In genomic region chr1:116258668-116259419, GRCh38 we compare ENCODE assay signal across 22 cellular contexts.
DNase-seq lines count a peak whose midpoint lies in the region; ATAC-seq and TF ChIP-seq lines count a peak whose summit lies in the region.
"Had no signal": no experiment of that assay in that cellular context is flagged by ENCODE, and none has a peak within 500 bp of the region (broad histone marks: within the 10 kb centered on the region; RNA-seq: fewer than 3 reads in every experiment).

No MANE protein-coding gene starts in this region.

- H3K27me3 ChIP-seq in esophagus muscularis mucosa, result peaks cover 0 to 4% (median 0%) of the 10 kb centered on the region in 4 donors
- no peaks in the 10 kb centered on the region for H3K27me3 ChIP-seq in prostate gland (replicated peaks; ENCODE audit: insufficient read depth)
- H3K27me3 ChIP-seq: BLaER1 had no signal

- no peaks in the 10 kb centered on the region for H3K36me3 Mint-ChIP-seq in activated T-cell treated with anti-CD3 and anti-CD28 coated beads, Interleukin-2, amount 50 U/mL, for 72 hours (ENCODE audit: insufficient read depth in 2 of 2)
- no peaks in the 10 kb centered on the region for H3K36me3 Mint-ChIP-seq in activated T-cell treated with anti-CD3 and anti-CD28 coated beads, Interleukin-2, amount 50 U/mL, for 4 hours (ENCODE audit: insufficient read depth)
- H3K36me3 Mint-ChIP-seq: CD4-positive, alpha-beta memory T cell had no signal

- no peaks in the 10 kb centered on the region for H3K79me2 ChIP-seq in OCI-LY7 (ENCODE audit: insufficient read depth, low read depth, low read length)

- H3K9me2 ChIP-seq in OCI-LY7 (ENCODE audit: insufficient read depth, low read length), result no peaks in the 10 kb centered on the region

- H3K27ac ChIP-seq in OCI-LY7 (ENCODE audit: low read depth, low read length, poor library complexity, severe bottlenecking), result peak overlapping the region; percentile 93
- H3K27ac ChIP-seq in esophagus muscularis mucosa (replicated peaks in 1 of 4), result no peak overlapping the region
- no peak overlapping the region for H3K27ac ChIP-seq in prostate gland
- H3K27ac ChIP-seq: A549, BLaER1, HL-60 had no signal

- no peak for TF ChIP-seq CTCF in OCI-LY7 (conservative IDR thresholded peaks at IDR 0.05; ENCODE audit: low read length)
- no peak for TF ChIP-seq CTCF in esophagus muscularis mucosa (IDR thresholded peaks at IDR 0.05)
- TF ChIP-seq CTCF in prostate gland (IDR thresholded peaks at IDR 0.05), result no peak

- TF ChIP-seq POLR2A in esophagus muscularis mucosa (IDR thresholded peaks at IDR 0.05; ENCODE audit: low read depth) (no peak), prostate gland (IDR thresholded peaks at IDR 0.05) (no peak)

- no TSS peak for BruUV-seq in OCI-LY7 (replicated peaks; lab: Mats Ljungman, UMichigan)

- H4K20me1 ChIP-seq in OCI-LY7 (ENCODE audit: insufficient read depth, low read length), result no peaks in the 10 kb centered on the region
- H4K20me1 ChIP-seq: BLaER1 had no signal

- no peak overlapping the region; the same call in 1 of the 2 replicates for H2AFZ ChIP-seq in OCI-LY7 (ENCODE audit: low read length)
- H2AFZ ChIP-seq: GM23338 had no signal

- WGBS in esophagus muscularis mucosa, result 81% methylated on average over 5 of the region's 5 CpGs
- 89% methylated on average over 5 of the region's 5 CpGs for WGBS in prostate gland

- H3K4me1 Mint-ChIP-seq in activated T-cell treated with anti-CD3 and anti-CD28 coated beads, Interleukin-2, amount 50 U/mL, for 72 hours (ENCODE audit: low read depth), result peaks cover 73% of the 10 kb centered on the region
- H3K4me1 Mint-ChIP-seq in activated T-cell treated with anti-CD3 and anti-CD28 coated beads, Interleukin-2, amount 50 U/mL, for 4 hours (ENCODE audit: low read depth), result peaks cover 17% of the 10 kb centered on the region
- peaks cover 85% of the 10 kb centered on the region for H3K4me1 Mint-ChIP-seq in stimulated activated naive CD8-positive, alpha-beta T cell treated with anti-CD3 and anti-CD28 coated beads, Interleukin-15, amount 100 ng/mL, for 72 hours

- DNase-seq in activated T-cell treated with anti-CD3 and anti-CD28 coated beads, Interleukin-2, amount 50 U/mL, for 72 hours, result peak in 1 of 2 donors; percentile 17
- no peak for DNase-seq in activated T-cell treated with anti-CD3 and anti-CD28 coated beads, Interleukin-2, amount 50 U/mL, for 4 hours
- peak; percentile 17 for DNase-seq in OCI-LY7 (ENCODE audit: low spot score)
- DNase-seq in esophagus muscularis mucosa (ENCODE audit: extremely low spot score), result peak; percentile 62
- peak in 1 of 2 donors; percentile 30 for DNase-seq in stimulated activated naive CD8-positive, alpha-beta T cell treated with anti-CD3 and anti-CD28 coated beads, Interleukin-15, amount 100 ng/mL, for 72 hours
- DNase-seq in prostate gland (ENCODE audit: low spot score), result no peak
- no peak for DNase-seq in stimulated activated CD4-positive, alpha-beta T cell treated with anti-CD3 and anti-CD28 coated beads, Interleukin-1b, Interleukin-23, amount 100 ng/mL, for 48 hours
- DNase-seq in medulla oblongata (ENCODE audit: extremely low spot score), result no peak
- DNase-seq: Calu3, GF-D8, HCEC 1CT, IMR-90, Kasumi-1, NCI-H187, NCI-H226, NCI-H82 had no signal

- H3K27ac Mint-ChIP-seq in activated T-cell treated with anti-CD3 and anti-CD28 coated beads, Interleukin-2, amount 50 U/mL, for 72 hours, result peak overlapping the region; percentile 3
- H3K27ac Mint-ChIP-seq in stimulated activated naive CD8-positive, alpha-beta T cell treated with anti-CD3 and anti-CD28 coated beads, Interleukin-15, amount 100 ng/mL, for 72 hours, result peak overlapping the region; percentile 29 to 98
- H3K27ac Mint-ChIP-seq: GM23338 had no signal

- intact Hi-C loops in OCI-LY7 (cut with micrococcal nuclease; ENCODE audit: unreplicated experiment), result no loop called here
- intact Hi-C loops in esophagus muscularis mucosa (cut with DNase I), result no loop called here
- intact Hi-C loops in prostate gland (cut with DNase I), result no loop called here

- peak overlapping the region; percentile 67 for H3K4me2 ChIP-seq in OCI-LY7 (ENCODE audit: low read length)
- H3K4me2 ChIP-seq: A549, BLaER1, GM23338 had no signal

- TF ChIP-seq EP300 in esophagus muscularis mucosa (IDR thresholded peaks at IDR 0.05), result no peak

- ATAC-seq in activated T-cell treated with anti-CD3 and anti-CD28 coated beads, Interleukin-2, amount 50 U/mL, for 72 hours (replicated peaks in 1 of 2), result peak; percentile 17 to 25
- no peak for ATAC-seq in activated T-cell treated with anti-CD3 and anti-CD28 coated beads, Interleukin-2, amount 50 U/mL, for 4 hours
- ATAC-seq in stimulated activated naive CD8-positive, alpha-beta T cell treated with anti-CD3 and anti-CD28 coated beads, Interleukin-15, amount 100 ng/mL, for 72 hours, result peak; percentile 51
- ATAC-seq: A549, GM23338 had no signal

- H3K9me3 ChIP-seq in OCI-LY7 (ENCODE audit: low read length), result no peaks in the 10 kb centered on the region
- H3K9me3 ChIP-seq in esophagus muscularis mucosa, result no peaks in the 10 kb centered on the region
- H3K9me3 ChIP-seq in prostate gland, result no peaks in the 10 kb centered on the region
- H3K9me3 ChIP-seq: A549, BLaER1 had no signal

- POLR2A ChIA-PET in OCI-LY7 (lab: Charles Lee), result interaction anchor here (0.9 to 1.8 kb wide), 5 partner anchors 8 to 117 kb away, joined by 3 to 4 read pairs (median 3); no protein-coding TSS in a partner anchor

- H3K4me3 ChIP-seq in OCI-LY7 (ENCODE audit: low read depth, low read length, poor library complexity, severe bottlenecking) (no peak overlapping the region), esophagus muscularis mucosa (no peak overlapping the region), prostate gland (no peak overlapping the region)
- H3K4me3 ChIP-seq: A549, BLaER1, GM12878, GM23338 had no signal

- CTCF ChIA-PET in OCI-LY7 (lab: Charles Lee; ENCODE audit: unreplicated experiment), result no interaction called here

- H3K27me3 Mint-ChIP-seq in activated T-cell treated with anti-CD3 and anti-CD28 coated beads, Interleukin-2, amount 50 U/mL, for 72 hours (ENCODE audit: low read depth), result no peaks in the 10 kb centered on the region
- no peaks in the 10 kb centered on the region for H3K27me3 Mint-ChIP-seq in activated T-cell treated with anti-CD3 and anti-CD28 coated beads, Interleukin-2, amount 50 U/mL, for 4 hours (ENCODE audit: low read depth)
- no peaks in the 10 kb centered on the region for H3K27me3 Mint-ChIP-seq in stimulated activated naive CD8-positive, alpha-beta T cell treated with anti-CD3 and anti-CD28 coated beads, Interleukin-15, amount 100 ng/mL, for 72 hours

- H3K9me3 Mint-ChIP-seq in activated T-cell treated with anti-CD3 and anti-CD28 coated beads, Interleukin-2, amount 50 U/mL, for 72 hours, result peaks cover 0 to 2% of the 10 kb centered on the region in 2 donors
- no peaks in the 10 kb centered on the region for H3K9me3 Mint-ChIP-seq in activated T-cell treated with anti-CD3 and anti-CD28 coated beads, Interleukin-2, amount 50 U/mL, for 4 hours
- H3K9me3 Mint-ChIP-seq in stimulated activated naive CD8-positive, alpha-beta T cell treated with anti-CD3 and anti-CD28 coated beads, Interleukin-15, amount 100 ng/mL, for 72 hours, result no peaks in the 10 kb centered on the region
- H3K9me3 Mint-ChIP-seq: CD4-positive, alpha-beta memory T cell; GM23338 had no signal

- no peak overlapping the region for H3K4me3 Mint-ChIP-seq in activated T-cell treated with anti-CD3 and anti-CD28 coated beads, Interleukin-2, amount 50 U/mL, for 72 hours
- no peak overlapping the region for H3K4me3 Mint-ChIP-seq in activated T-cell treated with anti-CD3 and anti-CD28 coated beads, Interleukin-2, amount 50 U/mL, for 4 hours
- H3K4me3 Mint-ChIP-seq in stimulated activated naive CD8-positive, alpha-beta T cell treated with anti-CD3 and anti-CD28 coated beads, Interleukin-15, amount 100 ng/mL, for 72 hours, result peak overlapping the region; percentile 17 to 47
- H3K4me3 Mint-ChIP-seq: CD4-positive, alpha-beta memory T cell; GM23338 had no signal

- H3K36me3 ChIP-seq in OCI-LY7 (ENCODE audit: insufficient read depth, low read length), result no peaks in the 10 kb centered on the region
- no peaks in the 10 kb centered on the region for H3K36me3 ChIP-seq in esophagus muscularis mucosa
- H3K36me3 ChIP-seq in prostate gland, result no peaks in the 10 kb centered on the region
- H3K36me3 ChIP-seq: BLaER1 had no signal

- H3K4me1 ChIP-seq in OCI-LY7 (ENCODE audit: insufficient read depth, low read length, poor library complexity, severe bottlenecking) (peaks cover 82% of the 10 kb centered on the region), esophagus muscularis mucosa (no peaks in the 10 kb centered on the region), prostate gland (replicated peaks) (no peaks in the 10 kb centered on the region)
- H3K4me1 ChIP-seq: A549, BLaER1 had no signal

Comparison
In these comparisons a context has a peak if more than half of its experiments do, and no peak if none do; other contexts are left out.
1. ATAC-seq: peak in activated T-cell treated with anti-CD3 and anti-CD28 coated beads, Interleukin-2, amount 50 U/mL, for 72 hours (2 of 2) and stimulated activated naive CD8-positive, alpha-beta T cell treated with anti-CD3 and anti-CD28 coated beads, Interleukin-15, amount 100 ng/mL, for 72 hours (single experiment); none in activated T-cell treated with anti-CD3 and anti-CD28 coated beads, Interleukin-2, amount 50 U/mL, for 4 hours (0 of 2).
2. DNase-seq: peak in OCI-LY7 (single experiment) and esophagus muscularis mucosa (single experiment); none in activated T-cell treated with anti-CD3 and anti-CD28 coated beads, Interleukin-2, amount 50 U/mL, for 4 hours (single experiment), prostate gland (single experiment), stimulated activated CD4-positive, alpha-beta T cell treated with anti-CD3 and anti-CD28 coated beads, Interleukin-1b, Interleukin-23, amount 100 ng/mL, for 48 hours (single experiment) and medulla oblongata (single experiment).
3. H3K4me3 Mint-ChIP-seq: peak in stimulated activated naive CD8-positive, alpha-beta T cell treated with anti-CD3 and anti-CD28 coated beads, Interleukin-15, amount 100 ng/mL, for 72 hours (2 of 2); none in activated T-cell treated with anti-CD3 and anti-CD28 coated beads, Interleukin-2, amount 50 U/mL, for 72 hours (0 of 2) and activated T-cell treated with anti-CD3 and anti-CD28 coated beads, Interleukin-2, amount 50 U/mL, for 4 hours (single experiment).